In the genomic region with DNA sequence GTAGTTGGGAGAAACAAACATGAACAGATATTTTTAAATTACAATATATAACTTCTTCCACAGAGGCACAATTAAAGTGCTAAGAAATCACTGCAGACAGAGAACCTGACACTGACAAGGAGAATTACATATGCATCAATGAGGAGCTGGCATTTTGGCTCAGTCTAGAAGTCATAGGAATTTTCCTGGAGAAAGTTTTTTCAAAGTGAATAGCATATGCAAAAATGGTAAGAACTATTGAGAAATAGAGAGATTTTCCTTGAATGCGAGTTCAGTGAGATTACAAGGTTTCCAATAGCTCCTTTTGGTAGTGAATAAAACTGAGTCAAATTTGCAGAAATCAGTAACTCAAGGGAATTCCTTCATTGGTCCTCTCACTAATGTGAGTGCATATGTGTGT, we compare ENCODE assay signal across 19 cellular contexts.
DNase-seq lines count a peak whose midpoint lies in the region.
"Had no signal": no experiment of that assay in that cellular context is flagged by ENCODE, and none has a peak within 500 bp of the region (broad histone marks: within the 10 kb centered on the region; RNA-seq: fewer than 3 reads in every experiment).

No MANE protein-coding gene starts in this region.

- DNase-seq in T-helper 1 cell: no peak
- peak; percentile 20 for DNase-seq in Caki2 (ENCODE audit: low read depth)
- peak; percentile 52 for DNase-seq in glomerular visceral epithelial cell (ENCODE audit: extremely low spot score)
- peak; percentile 53 for DNase-seq in putamen (ENCODE audit: low spot score)
- DNase-seq in NCI-H2171 treated with DMSO at 0.1 percent for 48 hours (lab: John Stamatoyannopoulos, UW): no peak
- DNase-seq in inferior parietal cortex (ENCODE audit: extremely low spot score): no peak
- DNase-seq in stimulated activated CD4-positive, alpha-beta T cell treated with anti-CD3 and anti-CD28 coated beads, Interleukin-15, amount 100 ng/mL, for 24 hours: no peak
- DNase-seq: CD8-positive, alpha-beta memory T cell; H7; KBM-7; NCI-H1105 treated with DMSO at 0.1 percent for 48 hours; NCI-H1694 treated with DMSO at 0.1 percent for 48 hours; NCI-H226; NCI-H524 treated with DMSO at 0.1 percent for 48 hours; PC-3; RPMI8226; SHP77 treated with DMSO at 0.1 percent for 48 hours had no signal

- in situ Hi-C loops in Caki2 (cut with HindIII; ENCODE audit: low pct_unique_long_range_greater_than_20kb, low sequenced_read_pairs): no loop called here

- no peaks in the 10 kb centered on the region for H3K27me3 Mint-ChIP-seq in T-helper 1 cell treated with Interleukin-12 subunit alpha and Interleukin-12 subunit beta and Interleukin-4 antibody, amounts not matched to agents 30 μg/mL and 1 μg/mL, for 36 hours (ENCODE audit: low read depth)
- H3K27me3 Mint-ChIP-seq: B cell; CD8-positive, alpha-beta memory T cell had no signal

- H3K4me1 Mint-ChIP-seq in T-helper 1 cell treated with Interleukin-12 subunit alpha and Interleukin-12 subunit beta and Interleukin-4 antibody, amounts not matched to agents 30 μg/mL and 1 μg/mL, for 36 hours (ENCODE audit: low read depth): peaks cover 26% of the 10 kb centered on the region
- H3K4me1 Mint-ChIP-seq: B cell had no signal

- H3K9me3 Mint-ChIP-seq in T-helper 1 cell treated with Interleukin-12 subunit alpha and Interleukin-12 subunit beta and Interleukin-4 antibody, amounts not matched to agents 30 μg/mL and 1 μg/mL, for 36 hours: no peaks in the 10 kb centered on the region

- no peak overlapping the region for H3K4me3 Mint-ChIP-seq in T-helper 1 cell treated with Interleukin-12 subunit alpha and Interleukin-12 subunit beta and Interleukin-4 antibody, amounts not matched to agents 30 μg/mL and 1 μg/mL, for 36 hours
- H3K4me3 Mint-ChIP-seq: B cell; CD8-positive, alpha-beta memory T cell had no signal

- H3K36me3 Mint-ChIP-seq in T-helper 1 cell treated with Interleukin-12 subunit alpha and Interleukin-12 subunit beta and Interleukin-4 antibody, amounts not matched to agents 30 μg/mL and 1 μg/mL, for 36 hours (ENCODE audit: low read depth): peaks cover 1% of the 10 kb centered on the region
- H3K36me3 Mint-ChIP-seq: CD8-positive, alpha-beta memory T cell had no signal

- peak overlapping the region; percentile 67 for H3K27ac Mint-ChIP-seq in T-helper 1 cell treated with Interleukin-12 subunit alpha and Interleukin-12 subunit beta and Interleukin-4 antibody, amounts not matched to agents 30 μg/mL and 1 μg/mL, for 36 hours
- H3K27ac Mint-ChIP-seq: B cell; CD8-positive, alpha-beta memory T cell had no signal

Comparison
In these comparisons a context has a peak if more than half of its experiments do, and no peak if none do; other contexts are left out.
1. DNase-seq: peak in Caki2 (single experiment), glomerular visceral epithelial cell (single experiment) and putamen (single experiment); none in T-helper 1 cell (0 of 5), NCI-H2171 treated with DMSO at 0.1 percent for 48 hours (single experiment), inferior parietal cortex (single experiment) and stimulated activated CD4-positive, alpha-beta T cell treated with anti-CD3 and anti-CD28 coated beads, Interleukin-15, amount 100 ng/mL, for 24 hours (single experiment).